In genomic region chr14:105761345-105761740, GRCh38 we compare ENCODE assay signal across 7 cellular contexts.
DNase-seq lines count a peak whose midpoint lies in the region; ATAC-seq and TF ChIP-seq lines count a peak whose summit lies in the region.
"Not testable (repeated sequence)": the region's sequence is repeated elsewhere in the genome, so short reads cannot be mapped to it uniquely, and the experiment has no call there.

No MANE protein-coding gene starts in this region.

- not testable (repeated sequence) for H3K27me3 Mint-ChIP-seq in chondrocyte (ENCODE audit: low read depth)

- not testable (repeated sequence) for H3K27ac Mint-ChIP-seq in chondrocyte (ENCODE audit: unreplicated experiment); stimulated activated effector memory CD8-positive, alpha-beta T cell treated with anti-CD3 and anti-CD28 coated beads, Interleukin-12 subunit alpha, Interleukin-12 subunit beta, amount 100 ng/mL, for 72 hours

- not testable (repeated sequence) for H4K20me1 ChIP-seq in osteoblast (ENCODE audit: insufficient read depth, low read length)

- H2AFZ ChIP-seq in osteoblast (ENCODE audit: low read length): not testable (repeated sequence)

- H3K4me1 Mint-ChIP-seq in chondrocyte (ENCODE audit: low read depth); stimulated activated effector memory CD8-positive, alpha-beta T cell treated with anti-CD3 and anti-CD28 coated beads, Interleukin-12 subunit alpha, Interleukin-12 subunit beta, amount 100 ng/mL, for 72 hours: not testable (repeated sequence)

- not testable (repeated sequence) for H3K36me3 Mint-ChIP-seq in chondrocyte (ENCODE audit: low read depth); stimulated activated effector memory CD8-positive, alpha-beta T cell treated with anti-CD3 and anti-CD28 coated beads, Interleukin-12 subunit alpha, Interleukin-12 subunit beta, amount 100 ng/mL, for 72 hours

- not testable (repeated sequence) for H3K79me2 ChIP-seq in osteoblast (ENCODE audit: insufficient read depth, low read length)

- not testable (repeated sequence) for H3K4me2 ChIP-seq in osteoblast (ENCODE audit: insufficient read depth, low read length)

- not testable (repeated sequence) for ATAC-seq in RWPE2 (ENCODE audit: low read depth); left ventricle myocardium superior; right lobe of liver; upper lobe of right lung
- ATAC-seq in stimulated activated effector memory CD8-positive, alpha-beta T cell treated with anti-CD3 and anti-CD28 coated beads, Interleukin-12 subunit alpha, Interleukin-12 subunit beta, amount 100 ng/mL, for 72 hours: peak; percentile 13

- H3K27me3 ChIP-seq in RWPE2 (ENCODE audit: insufficient read depth, poor library complexity, severe bottlenecking); right lobe of liver; osteoblast (ENCODE audit: insufficient read depth, low read length); upper lobe of right lung: not testable (repeated sequence)

- not testable (repeated sequence) for H3K9me3 ChIP-seq in RWPE2 (ENCODE audit: severe bottlenecking); right lobe of liver; osteoblast (ENCODE audit: low read depth, low read length); upper lobe of right lung

- H3K27ac ChIP-seq in RWPE2 (ENCODE audit: poor library complexity, severe bottlenecking); right lobe of liver; osteoblast (ENCODE audit: low read depth, low read length); upper lobe of right lung: not testable (repeated sequence)

- not testable (repeated sequence) for H3K4me3 ChIP-seq in RWPE2 (ENCODE audit: severe bottlenecking); right lobe of liver; osteoblast (ENCODE audit: insufficient read depth, low read length); upper lobe of right lung

- H3K36me3 ChIP-seq in RWPE2 (ENCODE audit: low read depth); right lobe of liver; osteoblast (ENCODE audit: insufficient read depth, low read length); upper lobe of right lung: not testable (repeated sequence)

- not testable (repeated sequence) for H3K4me3 Mint-ChIP-seq in chondrocyte (ENCODE audit: unreplicated experiment); stimulated activated effector memory CD8-positive, alpha-beta T cell treated with anti-CD3 and anti-CD28 coated beads, Interleukin-12 subunit alpha, Interleukin-12 subunit beta, amount 100 ng/mL, for 72 hours

- TF ChIP-seq POLR2A in right lobe of liver (IDR thresholded peaks at IDR 0.05): not testable (repeated sequence)

- peaks cover 34% of the 10 kb centered on the region for H3K9me3 Mint-ChIP-seq in chondrocyte (ENCODE audit: low read depth)
- not testable (repeated sequence) for H3K9me3 Mint-ChIP-seq in stimulated activated effector memory CD8-positive, alpha-beta T cell treated with anti-CD3 and anti-CD28 coated beads, Interleukin-12 subunit alpha, Interleukin-12 subunit beta, amount 100 ng/mL, for 72 hours

- not testable (repeated sequence) for H3K4me1 ChIP-seq in RWPE2 (ENCODE audit: insufficient read depth, poor library complexity, severe bottlenecking); right lobe of liver; osteoblast (ENCODE audit: insufficient read depth, low read length); upper lobe of right lung

- WGBS in right lobe of liver (ENCODE audit: insufficient coverage, low coverage, low lambda C conversion rate, missing lambda C conversion rate): 50% methylated on average over 2 of the region's 5 CpGs

- DNase-seq in RWPE2 (ENCODE audit: low spot score) (peak; percentile 59), chondrocyte (ENCODE audit: low spot score) (peak; percentile 79), left ventricle myocardium superior (peak; percentile 3), right lobe of liver (peak in 2 of 3 donors; percentile 14 to 31), osteoblast (ENCODE audit: insufficient read length, low spot score, missing footprints) (peak; percentile 42), upper lobe of right lung (peak; percentile 55)
- not testable (repeated sequence) for DNase-seq in stimulated activated effector memory CD8-positive, alpha-beta T cell treated with anti-CD3 and anti-CD28 coated beads, Interleukin-12 subunit alpha, Interleukin-12 subunit beta, amount 100 ng/mL, for 72 hours (ENCODE audit: low spot score in 2 of 2)

- intact Hi-C loops in left ventricle myocardium superior (cut with micrococcal nuclease); upper lobe of right lung (cut with DNase I): not testable (repeated sequence)
- intact Hi-C loops in right lobe of liver (cut with DNase I): loop anchor here in 1 of 2 donors (5.0 kb wide), 1 partner anchor 144 kb away; no protein-coding TSS in a partner anchor

- not testable (repeated sequence) for TF ChIP-seq CTCF in RWPE2 (IDR thresholded peaks at IDR 0.05; ENCODE audit: poor library complexity, severe bottlenecking); chondrocyte (IDR thresholded peaks at IDR 0.05); right lobe of liver (IDR thresholded peaks at IDR 0.05); osteoblast (IDR thresholded peaks at IDR 0.05; ENCODE audit: extremely low read depth, low read depth, low read length); upper lobe of right lung (IDR thresholded peaks at IDR 0.05)
